17 cellular contexts compared by ENCODE assay signal in the genomic region with DNA sequence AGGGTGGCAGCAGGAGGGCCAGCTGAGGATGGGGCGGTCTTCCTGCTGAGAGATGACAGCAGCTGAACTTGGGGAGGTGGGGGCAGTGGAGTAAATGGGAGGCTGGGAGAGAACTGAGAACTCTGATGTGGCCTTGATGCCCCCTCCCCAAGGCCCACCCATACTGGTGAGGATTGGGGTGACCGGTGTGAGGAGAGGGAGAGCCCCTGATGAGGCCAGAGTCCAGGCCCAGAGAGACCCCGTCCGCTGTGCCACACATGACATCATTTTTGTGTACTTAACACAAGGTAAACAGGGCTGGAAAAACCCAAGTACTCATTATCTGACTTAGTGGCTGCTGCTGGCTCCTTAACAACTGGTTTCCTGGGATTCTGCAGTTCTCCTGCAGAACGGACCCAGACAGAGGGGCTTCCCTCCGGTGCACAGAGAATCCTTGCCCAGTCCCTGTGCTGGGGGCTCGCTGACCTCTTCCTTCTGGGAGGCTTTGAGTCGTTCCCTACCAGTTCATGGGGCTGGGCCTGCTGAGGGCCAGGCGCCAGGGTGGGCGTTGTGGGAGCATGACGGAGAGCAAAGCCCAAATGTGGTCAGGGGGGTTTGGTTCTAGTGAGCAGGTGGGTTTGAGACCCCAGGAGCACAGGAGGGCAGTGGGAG.
A peak's percentile ranks its signal among the peaks of the same experiment; 100 is the strongest.
DNase-seq lines count a peak whose midpoint lies in the region; ATAC-seq and TF ChIP-seq lines count a peak whose summit lies in the region.
"Had no signal": no experiment of that assay in that cellular context is flagged by ENCODE, and none has a peak within 500 bp of the region (broad histone marks: within the 10 kb centered on the region; RNA-seq: fewer than 3 reads in every experiment).

No MANE protein-coding gene starts in this region.

- no peaks in the 10 kb centered on the region for H3K36me3 Mint-ChIP-seq in neural progenitor cell
- H3K36me3 Mint-ChIP-seq: activated naive CD4-positive, alpha-beta T cell treated with anti-CD3 and anti-CD28 coated beads, Interleukin-2, amount 50 U/mL, for 72 hours had no signal

- peak; percentile 45 for DNase-seq in COLO668 (lab: John Stamatoyannopoulos, UW; ENCODE audit: unreplicated experiment)
- DNase-seq in NCI-H1092 (lab: John Stamatoyannopoulos, UW), result peak; percentile 18
- DNase-seq in astrocyte of the hippocampus (ENCODE audit: low read depth, low spot score), result peak; percentile 62
- DNase-seq in neural progenitor cell (ENCODE audit: low spot score), result no peak
- DNase-seq in activated CD8-positive, alpha-beta memory T cell treated with anti-CD3 and anti-CD28 coated beads for 24 hours, result no peak
- DNase-seq in stimulated activated naive CD4-positive, alpha-beta T cell treated with Interleukin-2 at 50 U/mL for 16 hours (lab: John Stamatoyannopoulos, UW), result no peak
- no peak for DNase-seq in left colon
- no peak for DNase-seq in GM13977 (ENCODE audit: low spot score)
- DNase-seq: activated CD4-positive, CD25-positive, alpha-beta regulatory T cell treated with anti-CD3 and anti-CD28 coated beads, Interleukin-2, amount 50 U/mL, for 72 hours; AML-193; MG63; NCI-H446; stimulated activated CD4-positive, alpha-beta T cell treated with anti-CD3 and anti-CD28 coated beads, Interleukin-12 subunit alpha, Interleukin-12 subunit beta, amount 100 ng/mL, for 4 hours; substantia nigra had no signal

- no peak for ATAC-seq in left colon
- ATAC-seq: activated naive CD4-positive, alpha-beta T cell treated with anti-CD3 and anti-CD28 coated beads, Interleukin-2, amount 50 U/mL, for 72 hours had no signal

- no peaks in the 10 kb centered on the region for H4K20me1 ChIP-seq in neural progenitor cell (ENCODE audit: low read depth)

- H3K4me1 Mint-ChIP-seq in neural progenitor cell, result peaks cover 31% of the 10 kb centered on the region

- H3K4me3 ChIP-seq in neural progenitor cell, result no peak overlapping the region
- H3K4me3 ChIP-seq: MG63 had no signal

- no peaks in the 10 kb centered on the region for H3K9me3 ChIP-seq in neural progenitor cell (ENCODE audit: low read depth)
- H3K9me3 ChIP-seq: MG63 had no signal

- TF ChIP-seq CTCF in neural progenitor cell (IDR thresholded peaks at IDR 0.05) (no peak), GM13977 (IDR thresholded peaks at IDR 0.05; ENCODE audit: extremely low read depth, insufficient read depth, missing control alignments) (no peak)

- peak overlapping the region; percentile 74 for H3K27ac Mint-ChIP-seq in neural progenitor cell
- H3K27ac Mint-ChIP-seq: activated naive CD4-positive, alpha-beta T cell treated with anti-CD3 and anti-CD28 coated beads, Interleukin-2, amount 50 U/mL, for 72 hours; T-helper 1 cell treated with Interleukin-12 subunit alpha and Interleukin-12 subunit beta and Interleukin-4 antibody, amounts not matched to agents 30 μg/mL and 1 μg/mL, for 36 hours had no signal

- H3K27ac ChIP-seq in neural progenitor cell, result no peak overlapping the region
- H3K27ac ChIP-seq: parathyroid adenoma had no signal

- H3F3A ChIP-seq in neural progenitor cell (ENCODE audit: low read depth), result no peaks in the 10 kb centered on the region

- intact Hi-C loops in left colon (cut with DNase I, micrococcal nuclease), result no loop called here

- in situ Hi-C loops in GM13977 (cut with MboI; ENCODE audit: low pct_unique_long_range_greater_than_20kb, low sequenced_read_pairs, unreplicated experiment), result no loop called here

- no peaks in the 10 kb centered on the region for H3K79me2 ChIP-seq in neural progenitor cell (ENCODE audit: low read depth)
- H3K79me2 ChIP-seq: parathyroid adenoma had no signal

- H3K9me3 Mint-ChIP-seq in neural progenitor cell, result no peaks in the 10 kb centered on the region
- H3K9me3 Mint-ChIP-seq: activated naive CD4-positive, alpha-beta T cell treated with anti-CD3 and anti-CD28 coated beads, Interleukin-2, amount 50 U/mL, for 72 hours; T-helper 1 cell treated with Interleukin-12 subunit alpha and Interleukin-12 subunit beta and Interleukin-4 antibody, amounts not matched to agents 30 μg/mL and 1 μg/mL, for 36 hours had no signal

- no peak overlapping the region for H2AFZ ChIP-seq in neural progenitor cell (replicated peaks)
- H2AFZ ChIP-seq: parathyroid adenoma had no signal

- peaks cover 13% of the 10 kb centered on the region for H3K27me3 Mint-ChIP-seq in neural progenitor cell (ENCODE audit: insufficient read depth, low read depth)

- no peak overlapping the region for H3K4me3 Mint-ChIP-seq in neural progenitor cell
- H3K4me3 Mint-ChIP-seq: T-helper 1 cell treated with Interleukin-12 subunit alpha and Interleukin-12 subunit beta and Interleukin-4 antibody, amounts not matched to agents 30 μg/mL and 1 μg/mL, for 36 hours had no signal

- H3K36me3 ChIP-seq in neural progenitor cell, result no peaks in the 10 kb centered on the region

- H3K9ac ChIP-seq in neural progenitor cell, result no peak overlapping the region
- H3K9ac ChIP-seq: parathyroid adenoma had no signal

- no peaks in the 10 kb centered on the region for H3K27me3 ChIP-seq in neural progenitor cell
- H3K27me3 ChIP-seq: MG63 had no signal

- H3K4me2 ChIP-seq in neural progenitor cell, result no peak overlapping the region

- H3K4me1 ChIP-seq in neural progenitor cell, result no peaks in the 10 kb centered on the region
- H3K4me1 ChIP-seq: parathyroid adenoma had no signal

Comparison
In these comparisons a context has a peak if more than half of its experiments do, and no peak if none do; other contexts are left out.
1. DNase-seq: peak in COLO668 (single experiment), NCI-H1092 (single experiment) and astrocyte of the hippocampus (single experiment); none in neural progenitor cell (single experiment), activated CD8-positive, alpha-beta memory T cell treated with anti-CD3 and anti-CD28 coated beads for 24 hours (single experiment), stimulated activated naive CD4-positive, alpha-beta T cell treated with Interleukin-2 at 50 U/mL for 16 hours (single experiment), left colon (0 of 2) and GM13977 (single experiment).